Comparison of ENCODE assay signal across 24 cellular contexts in genomic region chr10:22834471-22834870, GRCh38.
"Had no signal": no experiment of that assay in that cellular context is flagged by ENCODE, and none has a peak within 500 bp of the region (broad histone marks: within the 10 kb centered on the region; RNA-seq: fewer than 3 reads in every experiment).

No MANE protein-coding gene starts in this region.

- ATAC-seq: activated CD4-positive, alpha-beta T cell treated with anti-CD3 and anti-CD28 coated beads for 36 hours; activated T-cell treated with anti-CD3 and anti-CD28 coated beads, Interleukin-2, amount 50 U/mL, for 72 hours; gastrocnemius medialis; left cardiac atrium; naive thymus-derived CD8-positive, alpha-beta T cell; pancreas; right cardiac atrium; stimulated activated naive CD8-positive, alpha-beta T cell treated with anti-CD3 and anti-CD28 coated beads, Interleukin-15, Interleukin-2, amounts not matched to agents 100 U/mL and 50 U/mL, for 24 hours; T-cell; upper lobe of right lung had no signal

- H3K4me3 ChIP-seq: adrenal gland, esophagus squamous epithelium, gastrocnemius medialis, pancreas, thyroid gland, upper lobe of right lung had no signal

- DNase-seq: activated CD4-positive, alpha-beta T cell treated with anti-CD3 and anti-CD28 coated beads for 36 hours; activated CD4-positive, CD25-positive, alpha-beta regulatory T cell; activated naive CD4-positive, alpha-beta T cell; activated naive CD8-positive, alpha-beta T cell treated with anti-CD3 and anti-CD28 coated beads for 36 hours; activated T-cell treated with anti-CD3 and anti-CD28 coated beads for 4 hours; activated T-cell treated with anti-CD3 and anti-CD28 coated beads, Interleukin-2, amount 50 U/mL, for 72 hours; adrenal gland; central memory CD4-positive, alpha-beta T cell; effector CD4-positive, alpha-beta T cell; esophagus squamous epithelium; gastrocnemius medialis; glutamatergic neuron; islet precursor cell; left cardiac atrium; mammary epithelial cell; naive thymus-derived CD8-positive, alpha-beta T cell; pancreas; right cardiac atrium; stimulated activated CD4-positive, alpha-beta T cell treated with anti-CD3 and anti-CD28 coated beads, Interleukin-12 subunit alpha, Interleukin-12 subunit beta, amount 100 ng/mL, for 4 hours; stimulated activated CD4-positive, alpha-beta T cell treated with anti-CD3 and anti-CD28 coated beads, Interleukin-4, amount 100 ng/mL, for 1 hour; stimulated activated naive CD8-positive, alpha-beta T cell treated with anti-CD3 and anti-CD28 coated beads, Interleukin-15, Interleukin-2, amounts not matched to agents 100 U/mL and 50 U/mL, for 24 hours; T-cell; thyroid gland; upper lobe of right lung had no signal

- H3K9me3 ChIP-seq: adrenal gland, esophagus squamous epithelium, gastrocnemius medialis, pancreas, thyroid gland, upper lobe of right lung had no signal

- H3K4me1 ChIP-seq: adrenal gland, gastrocnemius medialis, pancreas, thyroid gland, upper lobe of right lung had no signal

- H3K36me3 ChIP-seq: adrenal gland, esophagus squamous epithelium, gastrocnemius medialis, pancreas, thyroid gland, upper lobe of right lung had no signal

- H3K27ac ChIP-seq: adrenal gland, esophagus squamous epithelium, gastrocnemius medialis, pancreas, thyroid gland, upper lobe of right lung had no signal

- FAIRE-seq: pancreas had no signal

- H3K27me3 ChIP-seq: adrenal gland, esophagus squamous epithelium, gastrocnemius medialis, pancreas, thyroid gland, upper lobe of right lung had no signal
